ENCODE assay signal across 21 cellular contexts in the genomic region with DNA sequence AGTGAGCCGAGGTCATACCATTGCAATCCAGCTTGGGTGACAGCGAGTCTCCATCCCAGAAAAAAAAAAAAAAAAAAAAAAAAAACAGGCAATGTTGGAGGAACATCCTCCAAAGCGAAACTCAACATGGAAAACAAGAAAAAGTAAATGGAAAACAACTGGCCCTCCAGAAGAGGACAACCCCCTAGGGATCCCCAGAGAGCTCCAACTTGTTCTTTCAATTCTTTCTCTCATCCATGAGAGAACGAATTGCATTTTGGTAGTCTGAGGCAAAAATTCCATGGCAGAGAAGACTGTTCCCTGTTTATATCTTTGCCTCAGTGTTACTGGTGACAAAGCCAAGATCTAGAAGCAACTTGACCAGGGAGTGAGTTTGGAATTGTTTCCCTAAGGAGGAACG.
"Had no signal": no experiment of that assay in that cellular context is flagged by ENCODE, and none has a peak within 500 bp of the region (broad histone marks: within the 10 kb centered on the region; RNA-seq: fewer than 3 reads in every experiment).

No MANE protein-coding gene starts in this region.

- DNase-seq: Karpas-422, KBM-7, MG63, NCI-H1092, NCI-H1436, NCI-H187, NCI-H2029, NCI-H2081 treated with DMSO at 0.1 percent for 48 hours, NCI-H2171, NCI-H226, NCI-H446, NCI-H510A, NCI-H524 treated with DMSO at 0.1 percent for 48 hours, NCI-H69, NCI-H774, RPMI8226, SHP77 treated with DMSO at 0.1 percent for 48 hours, SJCRH30 had no signal

- H3K4me3 ChIP-seq: MG63, SJCRH30 had no signal

- H3K27ac ChIP-seq: HL-60, SJCRH30 had no signal

- H3K27me3 ChIP-seq: MG63, SJCRH30 had no signal

- ATAC-seq: SK-N-SH treated with all-trans-retinoic acid at 6 μM for 48 hours had no signal

- H3K4me1 ChIP-seq: SJCRH30 had no signal

- FAIRE-seq: RCC 7860 had no signal

- H3K9me3 ChIP-seq: MG63, SJCRH30 had no signal

- H3K36me3 ChIP-seq: MG63, SJCRH30 had no signal
